ENCODE assay signal across 11 cellular contexts in genomic region chr18:76448262-76449109, GRCh38. TPM values are rescaled to one million over a fixed set of nuclear protein-coding genes. Genes with fewer than 3 reads are reported as not detected.
DNase-seq lines count a peak whose midpoint lies in the region; ATAC-seq and TF ChIP-seq lines count a peak whose summit lies in the region.
"Had no signal": no experiment of that assay in that cellular context is flagged by ENCODE, and none has a peak within 500 bp of the region (broad histone marks: within the 10 kb centered on the region; RNA-seq: fewer than 3 reads in every experiment).

No MANE protein-coding gene starts in this region.

- no peak for TF ChIP-seq CTCF in nephron (IDR thresholded peaks at IDR 0.05; ENCODE audit: unreplicated experiment in 3 of 3)

- H3K4me3 ChIP-seq in aorta (ENCODE audit: low read length in 2 of 2) = no peak overlapping the region
- no peak overlapping the region for H3K4me3 ChIP-seq in neuronal stem cell (ENCODE audit: low read length in 2 of 2)
- H3K4me3 ChIP-seq: ascending aorta had no signal

- no peak overlapping the region for H2BK12ac ChIP-seq in neuronal stem cell (ENCODE audit: low read length)

- H3K18ac ChIP-seq in neuronal stem cell (ENCODE audit: low read length) = no peak overlapping the region

- no peak overlapping the region for H2AK5ac ChIP-seq in neuronal stem cell (ENCODE audit: low read depth, low read length)

- H3K4me1 ChIP-seq in aorta (ENCODE audit: control insufficient read depth in 1 of 2, insufficient read depth in 2 of 2, low read length in 2 of 2) (no peaks in the 10 kb centered on the region), neuronal stem cell (ENCODE audit: control insufficient read depth in 2 of 2, insufficient read depth in 1 of 2, low read depth in 1 of 2, low read length in 2 of 2) (peaks cover 42 to 43% of the 10 kb centered on the region in 2 donors)

- no peak overlapping the region for H4K91ac ChIP-seq in neuronal stem cell (ENCODE audit: low read depth, low read length, poor library complexity)

- H3K79me1 ChIP-seq in neuronal stem cell (ENCODE audit: low read depth, low read length) = peaks cover 22% of the 10 kb centered on the region

- H2BK15ac ChIP-seq in neuronal stem cell (ENCODE audit: low read length) = no peak overlapping the region

- H2AFZ ChIP-seq in neuronal stem cell (ENCODE audit: low read length) = no peak overlapping the region

- no peak for DNase-seq in activated naive CD8-positive, alpha-beta T cell treated with anti-CD3 and anti-CD28 coated beads for 36 hours
- DNase-seq in ecto neural progenitor cell (ENCODE audit: low spot score) (peak; percentile 36), aorta (peak; percentile 30 to 35), neuronal stem cell (ENCODE audit: low spot score) (no peak), iPS-NIHi7 (ENCODE audit: extremely low spot score) (no peak)
- DNase-seq in stimulated activated CD4-positive, alpha-beta T cell treated with anti-CD3 and anti-CD28 coated beads, Interleukin-12 subunit alpha, Interleukin-12 subunit beta, amount 100 ng/mL, for 4 hours = no peak
- DNase-seq: activated CD4-positive, alpha-beta T cell treated with anti-CD3 and anti-CD28 coated beads, Interleukin-2, amount 10 ng/mL, durations not matched to agents 7 days and 5 days; NCI-H2171 had no signal

- no peak overlapping the region for H3K4me2 ChIP-seq in neuronal stem cell (ENCODE audit: insufficient read depth, low read length, poor library complexity, severe bottlenecking)

- no peak overlapping the region for H2BK5ac ChIP-seq in neuronal stem cell (ENCODE audit: low read length)

- intact Hi-C loops in aorta (cut with DNase I) = no loop called here

- WGBS in aorta, 2 donors = 94 to 96% methylated on average over 16 of the region's 16 CpGs
- WGBS in neuronal stem cell (ENCODE audit: extremely low coverage in 2 of 2, insufficient read length in 2 of 2, insufficient replicate concordance in 1 of 2), 2 donors = no CpG with 5 or more reads among the region's 16 CpGs

- H4K8ac ChIP-seq in neuronal stem cell (ENCODE audit: low read depth, low read length) = no peak overlapping the region

- H3K27ac Mint-ChIP-seq in activated naive CD8-positive, alpha-beta T cell = peak overlapping the region; percentile 46
- H3K27ac Mint-ChIP-seq in activated naive CD8-positive, alpha-beta T cell treated with anti-CD3 and anti-CD28 coated beads for 36 hours = no peak overlapping the region
- H3K27ac Mint-ChIP-seq in nephron = peak overlapping the region; percentile 60 to 96 (median 82)

- H3K27me3 Mint-ChIP-seq in activated naive CD8-positive, alpha-beta T cell = no peaks in the 10 kb centered on the region
- H3K27me3 Mint-ChIP-seq in activated naive CD8-positive, alpha-beta T cell treated with anti-CD3 and anti-CD28 coated beads for 36 hours = no peaks in the 10 kb centered on the region
- H3K27me3 Mint-ChIP-seq in nephron (ENCODE audit: low read depth) = no peaks in the 10 kb centered on the region

- peaks cover 50% of the 10 kb centered on the region for H3K4me1 Mint-ChIP-seq in activated naive CD8-positive, alpha-beta T cell (ENCODE audit: low read depth)
- peaks cover 49% of the 10 kb centered on the region for H3K4me1 Mint-ChIP-seq in activated naive CD8-positive, alpha-beta T cell treated with anti-CD3 and anti-CD28 coated beads for 36 hours
- peaks cover 98% of the 10 kb centered on the region for H3K4me1 Mint-ChIP-seq in nephron

- H3K23ac ChIP-seq in neuronal stem cell (ENCODE audit: low read depth, low read length, poor library complexity) = no peak overlapping the region

- ATAC-seq in aorta (ENCODE audit: low FRiP score) = no peak

- H3K14ac ChIP-seq in neuronal stem cell (ENCODE audit: low read length) = no peak overlapping the region

- no peak overlapping the region for H3K4me3 Mint-ChIP-seq in activated naive CD8-positive, alpha-beta T cell
- no peak overlapping the region for H3K4me3 Mint-ChIP-seq in activated naive CD8-positive, alpha-beta T cell treated with anti-CD3 and anti-CD28 coated beads for 36 hours
- H3K4me3 Mint-ChIP-seq in nephron = peak overlapping the region in 2 of 3 experiments; percentile 34 to 43
- H3K4me3 Mint-ChIP-seq: activated CD4-positive, alpha-beta T cell treated with anti-CD3 and anti-CD28 coated beads, Interleukin-2, amount 10 ng/mL, durations not matched to agents 7 days and 5 days had no signal

- no peaks in the 10 kb centered on the region for H3K27me3 ChIP-seq in aorta (ENCODE audit: control insufficient read depth in 1 of 2, insufficient read depth in 2 of 2, low read length in 1 of 2)
- H3K27me3 ChIP-seq in neuronal stem cell (ENCODE audit: control insufficient read depth in 3 of 3, insufficient read depth in 3 of 3, low read depth in 1 of 3, low read length in 3 of 3) = no peaks in the 10 kb centered on the region
- H3K27me3 ChIP-seq: ascending aorta had no signal

- H3K9ac ChIP-seq in neuronal stem cell (ENCODE audit: low read depth, low read length, poor library complexity) = no peak overlapping the region

- H3K36me3 ChIP-seq in aorta (ENCODE audit: control insufficient read depth in 1 of 2, insufficient read depth in 2 of 2, low read length in 1 of 2) (no peaks in the 10 kb centered on the region), neuronal stem cell (replicated peaks in 1 of 2; ENCODE audit: control insufficient read depth in 2 of 2, insufficient read depth in 2 of 2, low read length in 2 of 2) (peaks cover 7 to 14% of the 10 kb centered on the region in 2 donors)
- H3K36me3 ChIP-seq: ascending aorta had no signal

- H3K9me3 Mint-ChIP-seq in activated naive CD8-positive, alpha-beta T cell (ENCODE audit: low read depth) = no peaks in the 10 kb centered on the region
- no peaks in the 10 kb centered on the region for H3K9me3 Mint-ChIP-seq in activated naive CD8-positive, alpha-beta T cell treated with anti-CD3 and anti-CD28 coated beads for 36 hours
- H3K9me3 Mint-ChIP-seq in nephron = no peaks in the 10 kb centered on the region
- H3K9me3 Mint-ChIP-seq: activated CD4-positive, alpha-beta T cell treated with anti-CD3 and anti-CD28 coated beads, Interleukin-2, amount 10 ng/mL, durations not matched to agents 7 days and 5 days had no signal

- H3K27ac ChIP-seq in aorta (ENCODE audit: low read depth in 1 of 2, low read length in 2 of 2) (no peak overlapping the region), neuronal stem cell (replicated peaks; ENCODE audit: low read length) (no peak overlapping the region)

- H2BK120ac ChIP-seq in neuronal stem cell (ENCODE audit: low read depth, low read length) = no peak overlapping the region

- no peaks in the 10 kb centered on the region for H3K36me3 Mint-ChIP-seq in activated naive CD8-positive, alpha-beta T cell
- peaks cover 6% of the 10 kb centered on the region for H3K36me3 Mint-ChIP-seq in activated naive CD8-positive, alpha-beta T cell treated with anti-CD3 and anti-CD28 coated beads for 36 hours
- H3K36me3 Mint-ChIP-seq in nephron (ENCODE audit: low read depth) = peaks cover 10% of the 10 kb centered on the region

- H3K9me3 ChIP-seq in aorta (ENCODE audit: control insufficient read depth, low read length) = no peaks in the 10 kb centered on the region
- H3K9me3 ChIP-seq in neuronal stem cell (replicated peaks in 1 of 2; ENCODE audit: control insufficient read depth in 2 of 2, insufficient read depth in 1 of 2, low read depth in 1 of 2, low read length in 2 of 2) = peaks cover 0 to 5% of the 10 kb centered on the region in 2 donors
- H3K9me3 ChIP-seq: ascending aorta had no signal

- no peak overlapping the region for H3K4ac ChIP-seq in neuronal stem cell (ENCODE audit: low read length)

RNA-seq across cellular contexts. Expression of gene ZNF516, which starts 46.6 kb away (rescaled TPM):
- total RNA-seq in activated naive CD8-positive, alpha-beta T cell treated with anti-CD3 and anti-CD28 coated beads for 36 hours = 1 to 10 TPM; 6.5 to 8.6 TPM
- 10 to 100 TPM; 26.0 to 55.6 TPM for total RNA-seq in aorta
- 1 to 10 TPM; 2.0 to 8.1 TPM for polyA plus RNA-seq in aorta
- 40.4 TPM for polyA plus RNA-seq in neuronal stem cell (2013, experiment 1 of 2)
- polyA plus RNA-seq in neuronal stem cell (2013, experiment 2 of 2) = 42.5 TPM

Comparison
In these comparisons a context has a peak if more than half of its experiments do, and no peak if none do; other contexts are left out.
1. H3K4me3 Mint-ChIP-seq: peak in nephron (2 of 3); none in activated naive CD8-positive, alpha-beta T cell (single experiment) and activated naive CD8-positive, alpha-beta T cell treated with anti-CD3 and anti-CD28 coated beads for 36 hours (single experiment).
2. DNase-seq: peak in ecto neural progenitor cell (single experiment) and aorta (2 of 2); none in activated naive CD8-positive, alpha-beta T cell treated with anti-CD3 and anti-CD28 coated beads for 36 hours (single experiment), neuronal stem cell (single experiment), iPS-NIHi7 (single experiment) and stimulated activated CD4-positive, alpha-beta T cell treated with anti-CD3 and anti-CD28 coated beads, Interleukin-12 subunit alpha, Interleukin-12 subunit beta, amount 100 ng/mL, for 4 hours (single experiment).